28 cellular contexts compared by ENCODE assay signal in genomic region chr4:139684351-139684750, GRCh38.
"Had no signal": no experiment of that assay in that cellular context is flagged by ENCODE, and none has a peak within 500 bp of the region (broad histone marks: within the 10 kb centered on the region; RNA-seq: fewer than 3 reads in every experiment).

No MANE protein-coding gene starts in this region.

- H3K27ac ChIP-seq: breast epithelium, colonic mucosa, dorsolateral prefrontal cortex, heart right ventricle, neutrophil, ovary, psoas muscle, stomach, tibial nerve had no signal

- H3K27ac Mint-ChIP-seq: activated B cell treated with CpG ODN at 0.5 μM for 24 hours; activated CD4-positive, alpha-beta T cell treated with anti-CD3 and anti-CD28 coated beads for 36 hours; activated naive CD8-positive, alpha-beta T cell treated with anti-CD3 and anti-CD28 coated beads for 36 hours; effector memory CD8-positive, alpha-beta T cell; memory B cell; nephron; stimulated activated effector memory CD8-positive, alpha-beta T cell treated with anti-CD3 and anti-CD28 coated beads, Interleukin-12 subunit alpha, Interleukin-12 subunit beta, amount 100 ng/mL, for 72 hours had no signal

- H3K36me3 ChIP-seq: breast epithelium, colonic mucosa, ovary had no signal

- H3K4me1 ChIP-seq: breast epithelium had no signal

- H3K9me3 ChIP-seq: breast epithelium, colonic mucosa, heart right ventricle, neutrophil, ovary, psoas muscle, stomach, suprapubic skin, tibial nerve had no signal

- ATAC-seq: activated CD4-positive, alpha-beta T cell treated with anti-CD3 and anti-CD28 coated beads for 36 hours; effector memory CD8-positive, alpha-beta T cell; heart right ventricle; left colon; psoas muscle; right cardiac atrium; stimulated activated effector memory CD8-positive, alpha-beta T cell treated with anti-CD3 and anti-CD28 coated beads, Interleukin-12 subunit alpha, Interleukin-12 subunit beta, amount 100 ng/mL, for 72 hours had no signal

- H3K4me3 ChIP-seq: breast epithelium, colonic mucosa, dorsolateral prefrontal cortex, heart right ventricle, ovary, psoas muscle, stomach, suprapubic skin, tibial nerve had no signal

- H3K27me3 ChIP-seq: breast epithelium, colonic mucosa, dorsolateral prefrontal cortex, heart right ventricle, neutrophil, ovary, stomach, suprapubic skin, tibial nerve had no signal

- DNase-seq: activated B cell treated with CpG ODN at 0.5 μM for 24 hours; activated CD4-positive, alpha-beta T cell treated with anti-CD3 and anti-CD28 coated beads for 36 hours; activated CD4-positive, alpha-beta T cell treated with anti-CD3 and anti-CD28 coated beads, Interleukin-2, amount 50 U/mL, for 4 hours; activated CD8-positive, alpha-beta memory T cell treated with anti-CD3 and anti-CD28 coated beads for 24 hours; activated CD8-positive, alpha-beta memory T cell treated with anti-CD3 and anti-CD28 coated beads, Interleukin-2, amount 50 U/mL, for 48 hours; activated naive CD4-positive, alpha-beta T cell treated with Interleukin-2 at 50 U/mL for 16 hours; activated naive CD8-positive, alpha-beta T cell treated with anti-CD3 and anti-CD28 coated beads for 36 hours; activated T-cell treated with anti-CD3 and anti-CD28 coated beads, Interleukin-2, amount 50 U/mL, for 48 hours; amniotic stem cell; colonic mucosa; dorsolateral prefrontal cortex; effector memory CD8-positive, alpha-beta T cell; heart right ventricle; left colon; ovary; psoas muscle; right cardiac atrium; stimulated activated CD4-positive, alpha-beta T cell treated with anti-CD3 and anti-CD28 coated beads, Interleukin-12 subunit alpha, Interleukin-12 subunit beta, amount 100 ng/mL, for 4 hours; stomach; T1000 had no signal

- H3K36me3 Mint-ChIP-seq: memory B cell had no signal

- H3K9me3 Mint-ChIP-seq: activated B cell treated with CpG ODN at 0.5 μM for 24 hours; activated naive CD8-positive, alpha-beta T cell treated with anti-CD3 and anti-CD28 coated beads for 36 hours; effector memory CD8-positive, alpha-beta T cell; memory B cell; stimulated activated effector memory CD8-positive, alpha-beta T cell treated with anti-CD3 and anti-CD28 coated beads, Interleukin-12 subunit alpha, Interleukin-12 subunit beta, amount 100 ng/mL, for 72 hours had no signal

- H3K27me3 Mint-ChIP-seq: activated B cell treated with CpG ODN at 0.5 μM for 24 hours; activated CD4-positive, alpha-beta T cell treated with anti-CD3 and anti-CD28 coated beads for 36 hours; activated naive CD8-positive, alpha-beta T cell treated with anti-CD3 and anti-CD28 coated beads for 36 hours; effector memory CD8-positive, alpha-beta T cell had no signal

- H3K4me1 Mint-ChIP-seq: activated B cell treated with CpG ODN at 0.5 μM for 24 hours; activated naive CD8-positive, alpha-beta T cell treated with anti-CD3 and anti-CD28 coated beads for 36 hours; memory B cell had no signal

- H3K4me3 Mint-ChIP-seq: activated B cell treated with CpG ODN at 0.5 μM for 24 hours; activated CD4-positive, alpha-beta T cell treated with anti-CD3 and anti-CD28 coated beads for 36 hours; activated naive CD8-positive, alpha-beta T cell treated with anti-CD3 and anti-CD28 coated beads for 36 hours; effector memory CD8-positive, alpha-beta T cell; memory B cell; nephron; stimulated activated effector memory CD8-positive, alpha-beta T cell treated with anti-CD3 and anti-CD28 coated beads, Interleukin-12 subunit alpha, Interleukin-12 subunit beta, amount 100 ng/mL, for 72 hours; T-helper 1 cell treated with Interleukin-12 subunit alpha and Interleukin-12 subunit beta and Interleukin-4 antibody, amounts not matched to agents 30 μg/mL and 1 μg/mL, for 36 hours had no signal
